Comparison of ENCODE assay signal across 24 cellular contexts in genomic region chr20:16752082-16752481, GRCh38. TPM values are rescaled to one million over a fixed set of nuclear protein-coding genes. Genes with fewer than 3 reads are reported as not detected.
DNase-seq lines count a peak whose midpoint lies in the region; ATAC-seq and TF ChIP-seq lines count a peak whose summit lies in the region.
"Had no signal": no experiment of that assay in that cellular context is flagged by ENCODE, and none has a peak within 500 bp of the region (broad histone marks: within the 10 kb centered on the region; RNA-seq: fewer than 3 reads in every experiment).

No MANE protein-coding gene starts in this region.

- H3K4me2 ChIP-seq in BLaER1 treated with 17β-estradiol and CSF1 and Interleukin-3, amounts not matched to agents 10 nM and 100 nM, result peak overlapping the region; percentile 18 to 89 (median 79); a peak in 19 of 22 replicates
- H3K4me2 ChIP-seq in OCI-LY3 (ENCODE audit: low read length), result peak overlapping the region; percentile 24
- H3K4me2 ChIP-seq: A549 had no signal

- H3K27me3 ChIP-seq in BLaER1 treated with 17β-estradiol and CSF1 and Interleukin-3, amounts not matched to agents 10 nM and 100 nM, result no peaks in the 10 kb centered on the region
- no peaks in the 10 kb centered on the region for H3K27me3 ChIP-seq in OCI-LY3 (ENCODE audit: low read depth, low read length)
- H3K27me3 ChIP-seq: BE2C had no signal

- H3K27ac Mint-ChIP-seq in stimulated activated naive B cell treated with anti-CD40 and anti-IgM and Interleukin-4, amounts not matched to agents 10 μg/mL and 1 μg/mL and 100 μg/mL, for 72 hours, result no peak overlapping the region
- no peak overlapping the region for H3K27ac Mint-ChIP-seq in glutamatergic neuron (ENCODE audit: unreplicated experiment)
- H3K27ac Mint-ChIP-seq: CD4-positive, CD25-positive, alpha-beta regulatory T cell; CD8-positive, alpha-beta T cell had no signal

- H4K20me1 ChIP-seq in BLaER1 treated with 17β-estradiol and CSF1 and Interleukin-3, amounts not matched to agents 10 nM and 100 nM, result no peaks in the 10 kb centered on the region
- H4K20me1 ChIP-seq in OCI-LY3 (ENCODE audit: insufficient read depth, low read length), result no peaks in the 10 kb centered on the region

- peak overlapping the region in 3 of 10 experiments; percentile 24 to 62 (median 57); a peak in 2 of 20 replicates for H3K4me3 ChIP-seq in BLaER1 treated with 17β-estradiol and CSF1 and Interleukin-3, amounts not matched to agents 10 nM and 100 nM
- H3K4me3 ChIP-seq in OCI-LY3 (ENCODE audit: low read length), result no peak overlapping the region
- H3K4me3 ChIP-seq: A549, GM23248 had no signal

- peaks cover 0 to 6% of the 10 kb centered on the region in 2 donors for H3K36me3 Mint-ChIP-seq in stimulated activated naive B cell treated with anti-CD40 and anti-IgM and Interleukin-4, amounts not matched to agents 10 μg/mL and 1 μg/mL and 100 μg/mL, for 72 hours
- H3K36me3 Mint-ChIP-seq in glutamatergic neuron (ENCODE audit: unreplicated experiment), result no peaks in the 10 kb centered on the region
- H3K36me3 Mint-ChIP-seq: CD4-positive, CD25-positive, alpha-beta regulatory T cell; CD8-positive, alpha-beta T cell had no signal

- H3K9ac ChIP-seq in BLaER1 treated with 17β-estradiol and CSF1 and Interleukin-3, amounts not matched to agents 10 nM and 100 nM, result peak overlapping the region in 4 of 11 experiments; percentile 40 to 57 (median 48); a peak in 6 of 22 replicates
- no peak overlapping the region for H3K9ac ChIP-seq in OCI-LY3 (ENCODE audit: low read length)
- H3K9ac ChIP-seq: GM23248 had no signal

- DNase-seq in GM13976 (ENCODE audit: low spot score) (peak; percentile 11), DMS153 (lab: John Stamatoyannopoulos, UW) (no peak), glutamatergic neuron (no peak)
- DNase-seq in stimulated activated naive B cell treated with anti-CD40 and anti-IgM and Interleukin-4, amounts not matched to agents 10 μg/mL and 1 μg/mL and 100 μg/mL, for 72 hours, result no peak
- no peak for DNase-seq in activated CD8-positive, alpha-beta memory T cell treated with anti-CD3 and anti-CD28 coated beads, Interleukin-2, amount 50 U/mL, for 48 hours
- DNase-seq: 8988T; ACHN; BE2C; CD4-positive, CD25-positive, alpha-beta regulatory T cell; CD8-positive, alpha-beta T cell; DMS 273 treated with DMSO at 0.1 percent for 48 hours; DMS53; DMS79 treated with DMSO at 0.1 percent for 48 hours; GF-D8; GM23248; H7; HCEC 1CT had no signal

- peaks cover 0 to 37% (median 17%) of the 10 kb centered on the region in 11 experiments; a peak in 13 of 22 replicates for H3K36me3 ChIP-seq in BLaER1 treated with 17β-estradiol and CSF1 and Interleukin-3, amounts not matched to agents 10 nM and 100 nM
- no peaks in the 10 kb centered on the region for H3K36me3 ChIP-seq in OCI-LY3 (replicated peaks; ENCODE audit: low read depth, low read length)
- H3K36me3 ChIP-seq: BE2C had no signal

- peak overlapping the region in 8 of 11 experiments; percentile 3 to 75 (median 60); a peak in 11 of 22 replicates for H3K27ac ChIP-seq in BLaER1 treated with 17β-estradiol and CSF1 and Interleukin-3, amounts not matched to agents 10 nM and 100 nM
- no peak overlapping the region for H3K27ac ChIP-seq in OCI-LY3 (ENCODE audit: low read length)
- H3K27ac ChIP-seq: A549, C4-2B, GM23248 had no signal

- no peak overlapping the region for H3K4me3 Mint-ChIP-seq in stimulated activated naive B cell treated with anti-CD40 and anti-IgM and Interleukin-4, amounts not matched to agents 10 μg/mL and 1 μg/mL and 100 μg/mL, for 72 hours
- H3K4me3 Mint-ChIP-seq in glutamatergic neuron (ENCODE audit: unreplicated experiment), result no peak overlapping the region
- H3K4me3 Mint-ChIP-seq: CD4-positive, CD25-positive, alpha-beta regulatory T cell; CD8-positive, alpha-beta T cell had no signal

- no peak overlapping the region for H2AFZ ChIP-seq in OCI-LY3 (ENCODE audit: low read depth, low read length)
- H2AFZ ChIP-seq: GM23248 had no signal

- peaks cover 0 to 10% of the 10 kb centered on the region in 2 donors for H3K4me1 Mint-ChIP-seq in stimulated activated naive B cell treated with anti-CD40 and anti-IgM and Interleukin-4, amounts not matched to agents 10 μg/mL and 1 μg/mL and 100 μg/mL, for 72 hours
- H3K4me1 Mint-ChIP-seq in glutamatergic neuron (ENCODE audit: low read depth, unreplicated experiment), result no peaks in the 10 kb centered on the region
- H3K4me1 Mint-ChIP-seq: CD4-positive, CD25-positive, alpha-beta regulatory T cell had no signal

- peaks cover 10 to 48% of the 10 kb centered on the region in 2 donors for H3K27me3 Mint-ChIP-seq in stimulated activated naive B cell treated with anti-CD40 and anti-IgM and Interleukin-4, amounts not matched to agents 10 μg/mL and 1 μg/mL and 100 μg/mL, for 72 hours
- H3K27me3 Mint-ChIP-seq in glutamatergic neuron (ENCODE audit: unreplicated experiment), result peaks cover 6% of the 10 kb centered on the region

- peaks cover 6 to 61% (median 45%) of the 10 kb centered on the region in 10 experiments; a peak in 19 of 20 replicates for H3K4me1 ChIP-seq in BLaER1 treated with 17β-estradiol and CSF1 and Interleukin-3, amounts not matched to agents 10 nM and 100 nM
- H3K4me1 ChIP-seq in OCI-LY3 (ENCODE audit: low read length), result peaks cover 15% of the 10 kb centered on the region
- H3K4me1 ChIP-seq: A549, BE2C had no signal

- in situ Hi-C loops in GM13976 (cut with MboI; ENCODE audit: low sequenced_read_pairs, unreplicated experiment), result loop anchor here (25.0 kb wide), 2 partner anchors 240 to 1040 kb away; no protein-coding TSS in a partner anchor

- peak; percentile 60 to 73 for ATAC-seq in stimulated activated naive B cell treated with anti-CD40 and anti-IgM and Interleukin-4, amounts not matched to agents 10 μg/mL and 1 μg/mL and 100 μg/mL, for 72 hours (replicated peaks)
- ATAC-seq: A549; CD8-positive, alpha-beta T cell had no signal

- TF ChIP-seq CTCF in GM13976 (IDR thresholded peaks at IDR 0.05; ENCODE audit: borderline replicate concordance, control extremely low read depth, extremely low read depth, insufficient read depth, missing control alignments) (no peak), OCI-LY3 (IDR thresholded peaks at IDR 0.05; ENCODE audit: low read depth, low read length) (no peak), glutamatergic neuron (IDR thresholded peaks at IDR 0.05; ENCODE audit: partially characterized antibody, unreplicated experiment) (no peak)

- H3K9me3 ChIP-seq in BLaER1 treated with 17β-estradiol and CSF1 and Interleukin-3, amounts not matched to agents 10 nM and 100 nM (replicated peaks in 1 of 11), result peaks cover 33 to 38% (median 37%) of the 10 kb centered on the region in 11 experiments
- no peaks in the 10 kb centered on the region; the same call in 1 of the 2 replicates for H3K9me3 ChIP-seq in OCI-LY3 (ENCODE audit: insufficient read depth, low read length)
- H3K9me3 ChIP-seq: BE2C had no signal

- H3K79me2 ChIP-seq in OCI-LY3 (ENCODE audit: low read length), result no peaks in the 10 kb centered on the region

- H3K9me3 Mint-ChIP-seq in stimulated activated naive B cell treated with anti-CD40 and anti-IgM and Interleukin-4, amounts not matched to agents 10 μg/mL and 1 μg/mL and 100 μg/mL, for 72 hours, result peaks cover 9 to 14% of the 10 kb centered on the region in 2 donors
- H3K9me3 Mint-ChIP-seq in glutamatergic neuron (ENCODE audit: unreplicated experiment), result no peaks in the 10 kb centered on the region
- H3K9me3 Mint-ChIP-seq: CD4-positive, CD25-positive, alpha-beta regulatory T cell; CD8-positive, alpha-beta T cell had no signal

RNA-seq across cellular contexts. Expression of gene OTOR, which starts 3.9 kb away (rescaled TPM):
- not detected for total RNA-seq in glutamatergic neuron (ENCODE audit: unreplicated experiment)
- total RNA-seq: CD4-positive, CD25-positive, alpha-beta regulatory T cell; CD8-positive, alpha-beta T cell; Daoy; G401; GM23248; H1; H7 had no signal

RNA-seq across cellular contexts. Expression of gene SNRPB2, which starts 22.3 kb away (rescaled TPM):
- 81.3 TPM for total RNA-seq in glutamatergic neuron (ENCODE audit: unreplicated experiment)
